In genomic region chr9:133945314-133945975, GRCh38 we compare ENCODE assay signal across 11 cellular contexts. TPM values are rescaled to one million over a fixed set of nuclear protein-coding genes. Genes with fewer than 3 reads are reported as not detected.
DNase-seq lines count a peak whose midpoint lies in the region; ATAC-seq lines count a peak whose summit lies in the region.
"Had no signal": no experiment of that assay in that cellular context is flagged by ENCODE, and none has a peak within 500 bp of the region (broad histone marks: within the 10 kb centered on the region; RNA-seq: fewer than 3 reads in every experiment).

No MANE protein-coding gene starts in this region.

- DNase-seq in activated T-cell treated with anti-CD3 and anti-CD28 coated beads, Interleukin-2, amount 50 U/mL, for 4 hours = no peak
- DNase-seq in activated T-cell treated with anti-CD3 and anti-CD28 coated beads, Interleukin-2, amount 50 U/mL, for 1 hour = no peak
- DNase-seq in T-helper 17 cell = no peak
- DNase-seq in T-helper 2 cell treated with Interferon-gamma antibody and Interleukin-4, amounts not matched to agents 5 μg/mL and 100 μg/mL, for 36 hours (ENCODE audit: low spot score) = no peak
- DNase-seq in NCI-H345 treated with DMSO at 0.1 percent for 48 hours (lab: John Stamatoyannopoulos, UW; ENCODE audit: unreplicated experiment) = no peak
- DNase-seq in LoVo (ENCODE audit: low spot score) = no peak
- DNase-seq: NCI-H524 treated with DMSO at 0.1 percent for 48 hours; stimulated activated CD4-positive, alpha-beta T cell treated with anti-CD3 and anti-CD28 coated beads, Interleukin-4, amount 100 ng/mL, for 4 hours had no signal

- H3K4me3 Mint-ChIP-seq in activated T-cell treated with anti-CD3 and anti-CD28 coated beads, Interleukin-2, amount 50 U/mL, for 4 hours = peak overlapping the region; percentile 33
- no peak overlapping the region for H3K4me3 Mint-ChIP-seq in T-helper 17 cell
- peak overlapping the region; percentile 77 for H3K4me3 Mint-ChIP-seq in stimulated activated memory B cell treated with anti-CD40 and anti-IgM and Interleukin-4, amounts not matched to agents 10 μg/mL and 1 μg/mL and 100 μg/mL, for 72 hours
- H3K4me3 Mint-ChIP-seq in T-helper 2 cell treated with Interferon-gamma antibody and Interleukin-4, amounts not matched to agents 5 μg/mL and 100 μg/mL, for 36 hours = no peak overlapping the region

- no peaks in the 10 kb centered on the region for H3K4me1 Mint-ChIP-seq in activated T-cell treated with anti-CD3 and anti-CD28 coated beads, Interleukin-2, amount 50 U/mL, for 4 hours (ENCODE audit: low read depth)
- no peaks in the 10 kb centered on the region for H3K4me1 Mint-ChIP-seq in T-helper 17 cell
- peaks cover 84% of the 10 kb centered on the region for H3K4me1 Mint-ChIP-seq in stimulated activated memory B cell treated with anti-CD40 and anti-IgM and Interleukin-4, amounts not matched to agents 10 μg/mL and 1 μg/mL and 100 μg/mL, for 72 hours
- no peaks in the 10 kb centered on the region for H3K4me1 Mint-ChIP-seq in T-helper 2 cell treated with Interferon-gamma antibody and Interleukin-4, amounts not matched to agents 5 μg/mL and 100 μg/mL, for 36 hours (ENCODE audit: low read depth)

- H3K27ac Mint-ChIP-seq in T-helper 17 cell = no peak overlapping the region
- peak overlapping the region; percentile 87 for H3K27ac Mint-ChIP-seq in stimulated activated memory B cell treated with anti-CD40 and anti-IgM and Interleukin-4, amounts not matched to agents 10 μg/mL and 1 μg/mL and 100 μg/mL, for 72 hours
- H3K27ac Mint-ChIP-seq in T-helper 2 cell treated with Interferon-gamma antibody and Interleukin-4, amounts not matched to agents 5 μg/mL and 100 μg/mL, for 36 hours = no peak overlapping the region

- no peaks in the 10 kb centered on the region for H3K27me3 Mint-ChIP-seq in activated T-cell treated with anti-CD3 and anti-CD28 coated beads, Interleukin-2, amount 50 U/mL, for 4 hours (ENCODE audit: low read depth)
- no peaks in the 10 kb centered on the region for H3K27me3 Mint-ChIP-seq in T-helper 17 cell
- H3K27me3 Mint-ChIP-seq in stimulated activated memory B cell treated with anti-CD40 and anti-IgM and Interleukin-4, amounts not matched to agents 10 μg/mL and 1 μg/mL and 100 μg/mL, for 72 hours = no peaks in the 10 kb centered on the region
- no peaks in the 10 kb centered on the region for H3K27me3 Mint-ChIP-seq in T-helper 2 cell treated with Interferon-gamma antibody and Interleukin-4, amounts not matched to agents 5 μg/mL and 100 μg/mL, for 36 hours (ENCODE audit: low read depth)

- no peak for ATAC-seq in activated T-cell treated with anti-CD3 and anti-CD28 coated beads, Interleukin-2, amount 50 U/mL, for 4 hours
- ATAC-seq in HG02884 (IDR thresholded peaks at IDR 0.05; ENCODE audit: unreplicated experiment) (peak; percentile 52), T-helper 17 cell (peak; percentile 33)
- ATAC-seq in stimulated activated memory B cell treated with anti-CD40 and anti-IgM and Interleukin-4, amounts not matched to agents 10 μg/mL and 1 μg/mL and 100 μg/mL, for 72 hours = peak; percentile 86

- H3K9me3 Mint-ChIP-seq in activated T-cell treated with anti-CD3 and anti-CD28 coated beads, Interleukin-2, amount 50 U/mL, for 4 hours = no peaks in the 10 kb centered on the region
- no peaks in the 10 kb centered on the region for H3K9me3 Mint-ChIP-seq in stimulated activated memory B cell treated with anti-CD40 and anti-IgM and Interleukin-4, amounts not matched to agents 10 μg/mL and 1 μg/mL and 100 μg/mL, for 72 hours
- no peaks in the 10 kb centered on the region for H3K9me3 Mint-ChIP-seq in T-helper 2 cell treated with Interferon-gamma antibody and Interleukin-4, amounts not matched to agents 5 μg/mL and 100 μg/mL, for 36 hours

- no peaks in the 10 kb centered on the region for H3K36me3 Mint-ChIP-seq in activated T-cell treated with anti-CD3 and anti-CD28 coated beads, Interleukin-2, amount 50 U/mL, for 4 hours (ENCODE audit: insufficient read depth)
- H3K36me3 Mint-ChIP-seq in T-helper 17 cell (ENCODE audit: low read depth) = no peaks in the 10 kb centered on the region
- peaks cover 21% of the 10 kb centered on the region for H3K36me3 Mint-ChIP-seq in stimulated activated memory B cell treated with anti-CD40 and anti-IgM and Interleukin-4, amounts not matched to agents 10 μg/mL and 1 μg/mL and 100 μg/mL, for 72 hours
- H3K36me3 Mint-ChIP-seq in T-helper 2 cell treated with Interferon-gamma antibody and Interleukin-4, amounts not matched to agents 5 μg/mL and 100 μg/mL, for 36 hours (ENCODE audit: low read depth) = no peaks in the 10 kb centered on the region

- no peaks in the 10 kb centered on the region for H3K9me3 ChIP-seq in T-helper 17 cell (ENCODE audit: control insufficient read depth, low read length, poor library complexity, severe bottlenecking)
- H3K9me3 ChIP-seq: left lung had no signal

RNA-seq across cellular contexts. Expression of gene VAV2, which starts 46.7 kb away (rescaled TPM):
- 1 to 10 TPM; 2.7 to 3.7 (median 3.2) TPM for total RNA-seq in activated T-cell treated with anti-CD3 and anti-CD28 coated beads, Interleukin-2, amount 50 U/mL, for 4 hours
- 1 to 10 TPM; 3.5 to 5.5 TPM for total RNA-seq in T-helper 17 cell

Comparison
In these comparisons a context has a peak if more than half of its experiments do, and no peak if none do; other contexts are left out.
1. ATAC-seq: peak in HG02884 (single experiment), T-helper 17 cell (single experiment) and stimulated activated memory B cell treated with anti-CD40 and anti-IgM and Interleukin-4, amounts not matched to agents 10 μg/mL and 1 μg/mL and 100 μg/mL, for 72 hours (single experiment); none in activated T-cell treated with anti-CD3 and anti-CD28 coated beads, Interleukin-2, amount 50 U/mL, for 4 hours (0 of 2).
2. H3K4me3 Mint-ChIP-seq: peak in activated T-cell treated with anti-CD3 and anti-CD28 coated beads, Interleukin-2, amount 50 U/mL, for 4 hours (single experiment) and stimulated activated memory B cell treated with anti-CD40 and anti-IgM and Interleukin-4, amounts not matched to agents 10 μg/mL and 1 μg/mL and 100 μg/mL, for 72 hours (single experiment); none in T-helper 17 cell (single experiment) and T-helper 2 cell treated with Interferon-gamma antibody and Interleukin-4, amounts not matched to agents 5 μg/mL and 100 μg/mL, for 36 hours (single experiment).